35 cellular contexts compared by ENCODE assay signal in genomic region chr11:43243901-43244300, GRCh38.
"Had no signal": no experiment of that assay in that cellular context is flagged by ENCODE, and none has a peak within 500 bp of the region (broad histone marks: within the 10 kb centered on the region; RNA-seq: fewer than 3 reads in every experiment).

No MANE protein-coding gene starts in this region.

- H3K27ac Mint-ChIP-seq: activated B cell treated with CpG ODN at 0.5 μM for 24 hours; activated CD4-positive, alpha-beta memory T cell treated with anti-CD3 and anti-CD28 coated beads for 36 hours; activated CD8-positive, alpha-beta memory T cell treated with anti-CD3 and anti-CD28 coated beads, Interleukin-2, amount 10 ng/mL, durations not matched to agents 7 days and 5 days; activated naive CD4-positive, alpha-beta T cell treated with anti-CD3 and anti-CD28 coated beads, Interleukin-2, amount 10 ng/mL, durations not matched to agents 7 days and 5 days; activated naive CD8-positive, alpha-beta T cell; activated naive CD8-positive, alpha-beta T cell treated with anti-CD3 and anti-CD28 coated beads, Interleukin-2, amount 50 U/mL, for 24 hours; brain had no signal

- H3K36me3 Mint-ChIP-seq: activated CD4-positive, alpha-beta memory T cell treated with anti-CD3 and anti-CD28 coated beads for 36 hours; activated CD8-positive, alpha-beta memory T cell treated with anti-CD3 and anti-CD28 coated beads, Interleukin-2, amount 10 ng/mL, durations not matched to agents 7 days and 5 days; activated naive CD4-positive, alpha-beta T cell treated with anti-CD3 and anti-CD28 coated beads, Interleukin-2, amount 10 ng/mL, durations not matched to agents 7 days and 5 days; activated naive CD8-positive, alpha-beta T cell; brain had no signal

- H2AFZ ChIP-seq: PC-9 had no signal

- H3K9me3 Mint-ChIP-seq: activated B cell treated with CpG ODN at 0.5 μM for 24 hours; activated CD4-positive, alpha-beta memory T cell treated with anti-CD3 and anti-CD28 coated beads for 36 hours; activated naive CD4-positive, alpha-beta T cell treated with anti-CD3 and anti-CD28 coated beads, Interleukin-2, amount 10 ng/mL, durations not matched to agents 7 days and 5 days; activated naive CD8-positive, alpha-beta T cell treated with anti-CD3 and anti-CD28 coated beads, Interleukin-2, amount 50 U/mL, for 24 hours had no signal

- H3K27me3 Mint-ChIP-seq: brain had no signal

- H3K4me1 Mint-ChIP-seq: activated B cell treated with CpG ODN at 0.5 μM for 24 hours; activated CD8-positive, alpha-beta memory T cell treated with anti-CD3 and anti-CD28 coated beads, Interleukin-2, amount 10 ng/mL, durations not matched to agents 7 days and 5 days; activated naive CD4-positive, alpha-beta T cell treated with anti-CD3 and anti-CD28 coated beads, Interleukin-2, amount 10 ng/mL, durations not matched to agents 7 days and 5 days; activated naive CD8-positive, alpha-beta T cell treated with anti-CD3 and anti-CD28 coated beads, Interleukin-2, amount 50 U/mL, for 24 hours had no signal

- H3K27ac ChIP-seq: PC-9, RWPE1, VCaP had no signal

- H3K4me3 Mint-ChIP-seq: activated B cell treated with CpG ODN at 0.5 μM for 24 hours; activated CD4-positive, alpha-beta memory T cell treated with anti-CD3 and anti-CD28 coated beads for 36 hours; activated CD8-positive, alpha-beta memory T cell treated with anti-CD3 and anti-CD28 coated beads, Interleukin-2, amount 10 ng/mL, durations not matched to agents 7 days and 5 days; activated naive CD4-positive, alpha-beta T cell treated with anti-CD3 and anti-CD28 coated beads, Interleukin-2, amount 10 ng/mL, durations not matched to agents 7 days and 5 days; activated naive CD8-positive, alpha-beta T cell; activated naive CD8-positive, alpha-beta T cell treated with anti-CD3 and anti-CD28 coated beads, Interleukin-2, amount 50 U/mL, for 24 hours; brain had no signal

- H3K4me3 ChIP-seq: K562, PC-9 had no signal

- DNase-seq: activated B cell treated with CpG ODN at 0.5 μM for 24 hours; activated CD4-positive, alpha-beta memory T cell treated with anti-CD3 and anti-CD28 coated beads for 36 hours; activated CD4-positive, alpha-beta T cell treated with anti-CD3 and anti-CD28 coated beads for 4 hours; activated CD4-positive, alpha-beta T cell treated with anti-CD3 and anti-CD28 coated beads, Interleukin-2, amount 50 U/mL, for 1 hour; activated CD4-positive, CD25-positive, alpha-beta regulatory T cell treated with anti-CD3 and anti-CD28 coated beads, Interleukin-2, amount 50 U/mL, for 72 hours; activated CD8-positive, alpha-beta memory T cell treated with anti-CD3 and anti-CD28 coated beads for 24 hours; activated CD8-positive, alpha-beta memory T cell treated with anti-CD3 and anti-CD28 coated beads, Interleukin-2, amount 10 ng/mL, durations not matched to agents 7 days and 5 days; activated CD8-positive, alpha-beta memory T cell treated with anti-CD3 and anti-CD28 coated beads, Interleukin-2, amount 50 U/mL, for 48 hours; activated effector memory CD4-positive, alpha-beta T cell treated with Interleukin-2 at 50 U/mL for 16 hours; activated naive CD4-positive, alpha-beta T cell treated with anti-CD3 and anti-CD28 coated beads, Interleukin-2, amount 10 ng/mL, durations not matched to agents 7 days and 5 days; activated naive CD8-positive, alpha-beta T cell treated with anti-CD3 and anti-CD28 coated beads, Interleukin-2, amount 50 U/mL, for 24 hours; activated T-cell treated with anti-CD3 and anti-CD28 coated beads, Interleukin-2, amount 50 U/mL, for 48 hours; anterior cingulate cortex; caudate nucleus; Karpas-422; NCI-H1436 treated with DMSO at 0.1 percent for 48 hours; NCI-H1694 treated with DMSO at 0.1 percent for 48 hours; NCI-H2029 treated with DMSO at 0.1 percent for 48 hours; NCI-H2107; NCI-H226; NCI-H446 treated with DMSO at 0.1 percent for 48 hours; NCI-H524; NCI-H774; PC-9; SIG-M5; SW 1271; T-helper 1 cell; T-helper 2 cell; T-helper 9 cell had no signal

- ATAC-seq: activated CD8-positive, alpha-beta memory T cell treated with anti-CD3 and anti-CD28 coated beads, Interleukin-2, amount 10 ng/mL, durations not matched to agents 7 days and 5 days; activated naive CD8-positive, alpha-beta T cell treated with anti-CD3 and anti-CD28 coated beads, Interleukin-2, amount 50 U/mL, for 24 hours; K562; Right ventricle myocardium inferior had no signal

- H3K4me2 ChIP-seq: PC-9 had no signal
